Comparison of ENCODE assay signal across 9 cellular contexts in the genomic region with DNA sequence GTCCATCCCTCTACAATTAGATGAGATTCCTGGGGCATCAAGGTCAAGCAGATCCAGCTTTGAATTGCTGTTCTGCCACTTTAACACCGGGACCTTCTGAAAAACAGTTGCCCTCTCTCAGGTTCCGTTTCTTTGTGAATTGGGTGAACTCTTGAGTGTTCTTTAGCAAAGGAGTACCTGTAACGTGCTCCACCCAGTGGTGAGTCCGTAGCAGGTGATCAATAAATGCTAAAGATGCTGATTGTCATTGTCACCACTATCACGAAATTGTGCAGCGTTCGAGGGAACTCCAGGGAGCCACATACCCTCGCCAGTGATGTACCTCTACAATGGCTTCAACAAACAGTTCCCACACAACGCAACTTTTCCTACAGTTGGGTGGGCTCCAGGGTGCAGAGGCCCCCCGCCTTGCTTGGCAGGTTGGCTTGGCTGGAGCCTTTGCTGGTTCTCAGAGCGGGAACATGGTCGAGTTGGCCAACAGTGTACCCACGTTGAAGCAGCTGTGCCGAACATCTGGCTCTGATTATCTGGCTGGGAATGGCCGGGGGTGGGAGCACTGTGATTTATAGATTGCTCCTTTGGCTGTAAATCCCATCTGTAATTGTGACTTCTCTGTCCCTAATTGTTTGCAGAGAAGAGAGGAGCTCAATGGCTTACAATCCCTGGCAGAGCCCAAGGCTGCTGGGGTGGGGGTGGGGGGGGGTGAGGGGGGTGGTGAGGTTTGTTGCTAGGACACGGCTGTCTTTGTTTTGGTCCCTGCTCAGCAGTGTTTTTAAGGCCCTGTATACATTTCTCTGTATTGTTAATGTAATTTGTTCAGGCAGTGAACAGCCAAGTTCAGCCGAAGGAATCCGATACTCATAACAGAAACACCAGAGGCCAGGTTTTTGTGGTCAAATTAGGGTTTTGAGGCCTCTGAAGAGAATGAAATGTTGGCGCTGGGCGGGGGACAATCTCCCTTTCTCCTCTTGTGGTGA.
DNase-seq lines count a peak whose midpoint lies in the region; ATAC-seq and TF ChIP-seq lines count a peak whose summit lies in the region.
"Had no signal": no experiment of that assay in that cellular context is flagged by ENCODE, and none has a peak within 500 bp of the region (broad histone marks: within the 10 kb centered on the region; RNA-seq: fewer than 3 reads in every experiment).

No MANE protein-coding gene starts in this region.

- H3K36me3 ChIP-seq in HUES48 (ENCODE audit: control insufficient read depth, insufficient read depth, low read length), result peaks cover 15% of the 10 kb centered on the region
- peaks cover 6% of the 10 kb centered on the region for H3K36me3 ChIP-seq in iPS-20b (ENCODE audit: insufficient read depth, low read depth, low read length)
- no peaks in the 10 kb centered on the region for H3K36me3 ChIP-seq in thoracic aorta
- H3K36me3 ChIP-seq: Peyer's patch had no signal

- H3K4me1 ChIP-seq in HUES48 (ENCODE audit: control insufficient read depth, insufficient read depth, low read length) (peaks cover 44% of the 10 kb centered on the region), iPS-20b (ENCODE audit: insufficient read depth, low read length) (peaks cover 37% of the 10 kb centered on the region; the same call in 1 of the 2 replicates), thoracic aorta (ENCODE audit: control insufficient read depth in 1 of 2, low read depth in 2 of 2) (peaks cover 13 to 44% of the 10 kb centered on the region in 2 donors)

- no peaks in the 10 kb centered on the region for H3K9me3 ChIP-seq in HUES48 (ENCODE audit: control insufficient read depth, insufficient read depth, low read length)
- H3K9me3 ChIP-seq in iPS-20b (ENCODE audit: insufficient read depth, low read depth, low read length), result no peaks in the 10 kb centered on the region
- no peaks in the 10 kb centered on the region for H3K9me3 ChIP-seq in thoracic aorta
- H3K9me3 ChIP-seq: Peyer's patch had no signal

- ATAC-seq in thoracic aorta (ENCODE audit: insufficient number of reproducible peaks, low FRiP score, low read depth), result no peak
- no peak for ATAC-seq in GM21723 (IDR thresholded peaks at IDR 0.05; ENCODE audit: unreplicated experiment)
- ATAC-seq in HG03025 (IDR thresholded peaks at IDR 0.05; ENCODE audit: low FRiP score, unreplicated experiment), result no peak

- H3K27me3 ChIP-seq in HUES48 (ENCODE audit: control insufficient read depth, insufficient read depth, low read length) (no peaks in the 10 kb centered on the region), iPS-20b (ENCODE audit: insufficient read depth, low read length) (no peaks in the 10 kb centered on the region), thoracic aorta (replicated peaks; ENCODE audit: insufficient read depth) (no peaks in the 10 kb centered on the region)
- H3K27me3 ChIP-seq: Peyer's patch had no signal

- DNase-seq in amniotic epithelial cell (ENCODE audit: low read depth), result peak; percentile 46
- no peak for DNase-seq in thoracic aorta (ENCODE audit: low spot score)
- no peak for DNase-seq in SHP77 (lab: John Stamatoyannopoulos, UW)
- DNase-seq in NK-92 (lab: John Stamatoyannopoulos, UW; ENCODE audit: unreplicated experiment), result no peak

- H3K9ac ChIP-seq in HUES48 (ENCODE audit: low read depth, low read length), result no peak overlapping the region
- peak overlapping the region; percentile 12; the same call in 1 of the 2 replicates for H3K9ac ChIP-seq in iPS-20b (ENCODE audit: low read depth, low read length)

- H3K27ac ChIP-seq in HUES48 (ENCODE audit: low read depth, low read length), result peak overlapping the region; percentile 84
- H3K27ac ChIP-seq in iPS-20b (ENCODE audit: low read length), result no peak overlapping the region
- peak overlapping the region in 1 of 2 donors; percentile 62 for H3K27ac ChIP-seq in thoracic aorta

- no peak for TF ChIP-seq CTCF in thoracic aorta (IDR thresholded peaks at IDR 0.05)

- H3K4me3 ChIP-seq in HUES48 (ENCODE audit: low read depth, low read length) (peak overlapping the region; percentile 18), iPS-20b (ENCODE audit: low read length) (no peak overlapping the region; the same call in 1 of the 2 replicates), thoracic aorta (peak overlapping the region; percentile 48)
- H3K4me3 ChIP-seq: Peyer's patch had no signal
